In genomic region chr9:91890662-91891061, GRCh38 we compare ENCODE assay signal across 16 cellular contexts. TPM values are rescaled to one million over a fixed set of nuclear protein-coding genes. Genes with fewer than 3 reads are reported as not detected.
DNase-seq lines count a peak whose midpoint lies in the region; ATAC-seq, FAIRE-seq and TF ChIP-seq lines count a peak whose summit lies in the region.
"Had no signal": no experiment of that assay in that cellular context is flagged by ENCODE, and none has a peak within 500 bp of the region (broad histone marks: within the 10 kb centered on the region; RNA-seq: fewer than 3 reads in every experiment).

No MANE protein-coding gene starts in this region.

- H3K4me3 ChIP-seq in K562, result no peak overlapping the region
- H3K4me3 ChIP-seq in sigmoid colon, result no peak overlapping the region
- H3K4me3 ChIP-seq: BLaER1, HAP-1 had no signal

- 46% methylated on average over 3 of the region's 3 CpGs for WGBS in K562 (ENCODE audit: insufficient coverage, low coverage, missing lambda C conversion rate)
- 90 to 91% methylated on average over 3 of the region's 3 CpGs for WGBS in sigmoid colon, 2 donors

- H3K27me3 Mint-ChIP-seq in nephron (ENCODE audit: low read depth), result peaks cover 22% of the 10 kb centered on the region

- H3K36me3 ChIP-seq in K562 (ENCODE audit: control insufficient read depth, insufficient read depth, low read length) (no peaks in the 10 kb centered on the region), sigmoid colon (no peaks in the 10 kb centered on the region)
- H3K36me3 ChIP-seq: BLaER1, HAP-1 had no signal

- H4K20me1 ChIP-seq in K562 (replicated peaks; ENCODE audit: control insufficient read depth, insufficient read depth, low read length), result peaks cover 4% of the 10 kb centered on the region; the same call in 1 of the 2 replicates
- H4K20me1 ChIP-seq: BLaER1 had no signal

- POLR2A ChIA-PET in K562 (lab: Yijun Ruan, JAX), result interaction anchor here (1.1 to 1.7 kb wide), 2 partner anchors 13 to 55 kb away, joined by 3 to 5 read pairs; no protein-coding TSS in a partner anchor

- in situ Hi-C loops in K562 (cut with MboI), result no loop called here

- H3K4me1 Mint-ChIP-seq in nephron, result peaks cover 65% of the 10 kb centered on the region
- H3K4me1 Mint-ChIP-seq: CD8-positive, alpha-beta memory T cell had no signal

- H3K4me2 ChIP-seq in K562 (ENCODE audit: insufficient read depth, low read length), result no peak overlapping the region
- H3K4me2 ChIP-seq: BLaER1 had no signal

- BruUV-seq in K562 (replicated peaks; lab: Mats Ljungman, UMichigan), result no TSS peak

- H3K9me3 Mint-ChIP-seq in nephron, result no peaks in the 10 kb centered on the region
- H3K9me3 Mint-ChIP-seq: CD8-positive, alpha-beta memory T cell had no signal

- DNase-seq in EH (ENCODE audit: low read depth), result peak; percentile 9
- no peak for DNase-seq in K562 (ENCODE audit: extremely low read depth in 1 of 4, low spot score in 3 of 4)
- no peak for DNase-seq in sigmoid colon
- DNase-seq in A172 (ENCODE audit: low spot score), result no peak
- no peak for DNase-seq in NCI-H526 treated with DMSO at 0.1 percent for 48 hours (lab: John Stamatoyannopoulos, UW)
- no peak for DNase-seq in AML-193 (lab: John Stamatoyannopoulos, UW)
- DNase-seq: Caco-2; CD8-positive, alpha-beta memory T cell; DND-41; GF-D8 had no signal

- peak overlapping the region in 1 of 3 experiments; percentile 34 for H3K4me3 Mint-ChIP-seq in nephron
- H3K4me3 Mint-ChIP-seq: CD8-positive, alpha-beta memory T cell had no signal

- TF ChIP-seq POLR2A in K562 (conservative IDR thresholded peaks at IDR 0.05) (no peak), sigmoid colon (IDR thresholded peaks at IDR 0.05) (no peak)

- H3K79me2 ChIP-seq in K562 (ENCODE audit: control insufficient read depth, insufficient read depth, low read length), result peaks cover 72% of the 10 kb centered on the region

- no peak overlapping the region for H3K9ac ChIP-seq in K562 (ENCODE audit: insufficient read depth in 1 of 2, low read depth in 2 of 2, low read length in 2 of 2)
- H3K9ac ChIP-seq: BLaER1 had no signal

- H2AFZ ChIP-seq in K562 (ENCODE audit: low read depth, low read length), result no peak overlapping the region

- CTCF ChIA-PET in K562 (lab: Yijun Ruan, JAX; ENCODE audit: low intra/inter-chr PET ratio), result no interaction called here

- TF ChIP-seq CTCF in K562 (IDR thresholded peaks at IDR 0.05 in 2 of 3, conservative IDR thresholded peaks at IDR 0.05 in 1 of 3; ENCODE audit: insufficient read depth in 2 of 3, low read depth in 1 of 3, low read length in 3 of 3) (no peak), nephron (IDR thresholded peaks at IDR 0.05; ENCODE audit: unreplicated experiment in 3 of 3) (no peak), sigmoid colon (IDR thresholded peaks at IDR 0.05) (no peak)

- no peaks in the 10 kb centered on the region for H3K27me3 ChIP-seq in K562 (ENCODE audit: control insufficient read depth in 2 of 2, insufficient read depth in 2 of 2, low read length in 2 of 2)
- H3K27me3 ChIP-seq in sigmoid colon, result no peaks in the 10 kb centered on the region
- H3K27me3 ChIP-seq: BLaER1 had no signal

- no peak for TF ChIP-seq EP300 in K562 (IDR thresholded peaks at IDR 0.05; ENCODE audit: low read length)
- TF ChIP-seq EP300 in sigmoid colon (IDR thresholded peaks at IDR 0.05), result no peak

- no peaks in the 10 kb centered on the region for H3K9me1 ChIP-seq in K562 (ENCODE audit: control insufficient read depth, insufficient read depth, low read length)

- H3K36me3 Mint-ChIP-seq in nephron (ENCODE audit: low read depth), result no peaks in the 10 kb centered on the region

- FAIRE-seq in K562 (lab: Jason Lieb, UNC), result no peak
- FAIRE-seq: GM19239, H1 had no signal

- H3K27ac ChIP-seq in K562 (ENCODE audit: extremely low read depth, low read depth, low read length), result no peak overlapping the region
- H3K27ac ChIP-seq in sigmoid colon, result peak overlapping the region; percentile 34 to 94 (median 54)
- H3K27ac ChIP-seq: BLaER1, HL-60 had no signal

- no peak for ATAC-seq in K562

- TF ChIP-seq RAD21 in K562 (CRISPR knock-in tag; conservative IDR thresholded peaks at IDR 0.05 in 1 of 2, IDR thresholded peaks at IDR 0.05 in 1 of 2), result no peak

- H3K9me3 ChIP-seq in K562 (replicated peaks; ENCODE audit: control insufficient read depth, insufficient read depth, low read depth, low read length) (no peaks in the 10 kb centered on the region), sigmoid colon (no peaks in the 10 kb centered on the region)
- H3K9me3 ChIP-seq: BLaER1, Caco-2, HAP-1 had no signal

- intact Hi-C loops in K562 (cut with micrococcal nuclease) (no loop called here), sigmoid colon (cut with DNase I) (loop anchor here (10.0 kb wide), 1 partner anchor 144 kb away; no protein-coding TSS in a partner anchor)

- H3K4me1 ChIP-seq in K562 (replicated peaks in 1 of 2; ENCODE audit: control insufficient read depth in 2 of 2, insufficient read depth in 2 of 2, low read length in 2 of 2) (peaks cover 18 to 22% of the 10 kb centered on the region in 2 experiments; a peak in 4 of 5 replicates), sigmoid colon (peaks cover 0 to 89% (median 75%) of the 10 kb centered on the region in 4 donors)
- H3K4me1 ChIP-seq: BLaER1, Caco-2, HAP-1 had no signal

- peak overlapping the region; percentile 84 to 95 (median 93) for H3K27ac Mint-ChIP-seq in nephron
- H3K27ac Mint-ChIP-seq: CD8-positive, alpha-beta memory T cell had no signal

TF ChIP-seq in K562, 482 proteins besides CTCF, POLR2A, EP300 and RAD21:
- TF ChIP-seq ZNF316 (IDR thresholded peaks at IDR 0.05) (peak; percentile 48), MAFK (IDR thresholded peaks at IDR 0.05; ENCODE audit: low read length) (peak; percentile 45), RBBP5 (IDR thresholded peaks at IDR 0.05; ENCODE audit: borderline replicate concordance, insufficient read depth, low read length, poor library complexity, severe bottlenecking) (no peak), NR1H2 (CRISPR knock-in tag; IDR thresholded peaks at IDR 0.05) (no peak), BCL6 (CRISPR knock-in tag; IDR thresholded peaks at IDR 0.05) (no peak), MAFF (IDR thresholded peaks at IDR 0.05; ENCODE audit: low read length) (peak; percentile 42), MAFG (tag; conservative IDR thresholded peaks at IDR 0.05) (peak; percentile 26), C11orf30 (IDR thresholded peaks at IDR 0.05; ENCODE audit: low read depth) (0 out of 2 replicates have a peak, but pooled peaks have one; percentile 15)

RNA-seq across cellular contexts. Expression of gene ROR2, which starts 59.4 kb away (rescaled TPM):
- 55.8 and 56.6 TPM in 2 replicates for total RNA-seq in K562 (2011; cell fraction: chromatin; rRNA removed; ENCODE audit: low replicate concordance)
- 56.9 and 60.5 TPM in 2 replicates for total RNA-seq in K562 (2011; cell fraction: nucleolus; rRNA removed)
- total RNA-seq in K562 (2011; cell fraction: nucleoplasm; rRNA removed), result 36.5 and 49.8 TPM in 2 replicates
- total RNA-seq in K562 (2014; rRNA removed), result 15.3 and 18.2 TPM in 2 replicates
- total RNA-seq in K562 (2014; rRNA removed; fragmentation: Illumina TruSeq; extraction: Trizol), result 11.4 and 17.3 TPM in 2 replicates
- 15.4 and 17.9 TPM in 2 replicates for total RNA-seq in K562 (2015; rRNA removed; fragmentation: Illumina TruSeq; extraction: Trizol)
- total RNA-seq in K562 (2021), result 33.6 and 33.8 TPM in 2 replicates
- polyA plus RNA-seq in K562 (2011; rRNA removed), result 7.7 and 8.1 TPM in 2 replicates
- polyA plus RNA-seq in K562 (2011; cell fraction: cytosol; rRNA removed), result 7.9 and 16.6 TPM in 2 replicates
- 11.8 and 20.5 TPM in 2 replicates for polyA plus RNA-seq in K562 (2011; cell fraction: nucleus; rRNA removed)
- polyA plus RNA-seq in K562 (2012), result 16.8 and 25.3 TPM in 2 replicates
- 14.2 and 18.3 TPM in 2 replicates for polyA plus RNA-seq in K562 (2014; fragmentation: Illumina TruSeq; extraction: Trizol)
- polyA plus RNA-seq in K562 (2014; fragmentation: Nextera tagmentation; extraction: Ambion mirVana), result 1 to 10 TPM; 5.6 to 6.0 TPM
- polyA plus RNA-seq in K562 (2014; rRNA removed), result 12.5 and 17.2 TPM in 2 replicates
- polyA minus RNA-seq in K562 (2011; rRNA and poly(A)+ RNA removed), result 11.9 and 15.1 TPM in 2 replicates
- polyA minus RNA-seq in K562 (2011; cell fraction: cytosol; rRNA and poly(A)+ RNA removed), result 16.4 and 18.1 TPM in 2 replicates
- 12.5 and 14.1 TPM in 2 replicates for polyA minus RNA-seq in K562 (2011; cell fraction: nucleus; rRNA and poly(A)+ RNA removed)
- total RNA-seq in sigmoid colon, result 10 to 100 TPM; 51.4 to 81.7 (median 59.8) TPM
- 1 to 10 TPM in 2 of 3 donors, under 1 TPM in 1; 0.46 to 7.6 (median 1.2) TPM for polyA plus RNA-seq in sigmoid colon
- total RNA-seq in A172 (2014; rRNA removed; shearing (Covaris generic)), result 0.36 TPM in 1 of 2 replicates, not detected in the other
- total RNA-seq: CD8-positive, alpha-beta memory T cell had no signal
